ENCODE assay signal across 15 cellular contexts in the genomic region with DNA sequence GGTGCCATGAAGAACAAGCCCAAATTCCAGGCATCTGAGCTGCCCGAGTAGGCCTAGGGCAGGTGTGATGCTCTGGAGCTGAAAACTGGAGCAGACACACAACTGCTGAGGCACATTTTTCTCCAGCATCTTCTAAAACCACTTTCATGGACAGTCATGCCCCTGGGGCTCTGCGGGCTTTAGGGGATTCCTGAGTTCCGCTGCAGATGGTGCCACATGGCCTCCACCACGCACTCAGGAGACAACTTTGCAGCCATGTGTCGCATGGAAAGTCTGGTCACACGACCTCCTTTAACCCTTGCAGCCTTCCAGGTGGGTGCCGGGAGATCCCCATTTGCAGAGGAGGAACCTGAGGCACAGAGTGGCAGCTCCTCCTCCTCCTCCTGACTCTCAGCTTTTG.
A peak's percentile ranks its signal among the peaks of the same experiment; 100 is the strongest.
DNase-seq lines count a peak whose midpoint lies in the region; ATAC-seq and TF ChIP-seq lines count a peak whose summit lies in the region.
"Had no signal": no experiment of that assay in that cellular context is flagged by ENCODE, and none has a peak within 500 bp of the region (broad histone marks: within the 10 kb centered on the region; RNA-seq: fewer than 3 reads in every experiment).

No MANE protein-coding gene starts in this region.

- H3K4me3 ChIP-seq in breast epithelium (no peak overlapping the region), neural progenitor cell (no peak overlapping the region), smooth muscle cell (no peak overlapping the region)

- H3K36me3 ChIP-seq in breast epithelium, result no peaks in the 10 kb centered on the region
- no peaks in the 10 kb centered on the region for H3K36me3 ChIP-seq in neural progenitor cell
- H3K36me3 ChIP-seq in smooth muscle cell (ENCODE audit: low read depth), result no peaks in the 10 kb centered on the region

- H3K27me3 Mint-ChIP-seq in MCF 10A (ENCODE audit: insufficient read depth, unreplicated experiment) (no peaks in the 10 kb centered on the region), activated B cell treated with CpG ODN at 0.5 μM for 24 hours (no peaks in the 10 kb centered on the region), neural progenitor cell (ENCODE audit: insufficient read depth, low read depth) (no peaks in the 10 kb centered on the region), type B pancreatic cell (no peaks in the 10 kb centered on the region), mesothelial cell of epicardium (ENCODE audit: low read depth) (no peaks in the 10 kb centered on the region)
- H3K27me3 Mint-ChIP-seq: CD4-positive, alpha-beta T cell; IgD-negative memory B cell had no signal

- H4K20me1 ChIP-seq in neural progenitor cell (ENCODE audit: low read depth), result peaks cover 35% of the 10 kb centered on the region
- H4K20me1 ChIP-seq in smooth muscle cell (ENCODE audit: low read depth), result peaks cover 81% of the 10 kb centered on the region

- peak; percentile 25 for ATAC-seq in activated B cell treated with CpG ODN at 0.5 μM for 24 hours (ENCODE audit: low read depth)

- no peak overlapping the region for H3K4me2 ChIP-seq in neural progenitor cell
- H3K4me2 ChIP-seq in smooth muscle cell, result no peak overlapping the region

- H3K9me3 ChIP-seq in breast epithelium (no peaks in the 10 kb centered on the region), neural progenitor cell (ENCODE audit: low read depth) (no peaks in the 10 kb centered on the region), smooth muscle cell (replicated peaks; ENCODE audit: low read depth) (no peaks in the 10 kb centered on the region)

- H3K9ac ChIP-seq in neural progenitor cell, result no peak overlapping the region
- no peak overlapping the region for H3K9ac ChIP-seq in smooth muscle cell (ENCODE audit: low read depth)

- H3K4me3 Mint-ChIP-seq in MCF 10A (ENCODE audit: unreplicated experiment) (no peak overlapping the region), activated B cell treated with CpG ODN at 0.5 μM for 24 hours (no peak overlapping the region), neural progenitor cell (no peak overlapping the region), type B pancreatic cell (no peak overlapping the region), mesothelial cell of epicardium (no peak overlapping the region)
- H3K4me3 Mint-ChIP-seq: CD4-positive, alpha-beta T cell; H9; IgD-negative memory B cell had no signal

- peak overlapping the region; percentile 64 for H3K27ac Mint-ChIP-seq in MCF 10A (ENCODE audit: low read depth, unreplicated experiment)
- peak overlapping the region; percentile 63 for H3K27ac Mint-ChIP-seq in activated B cell treated with CpG ODN at 0.5 μM for 24 hours
- peak overlapping the region; percentile 42 for H3K27ac Mint-ChIP-seq in neural progenitor cell
- peak overlapping the region; percentile 67 for H3K27ac Mint-ChIP-seq in type B pancreatic cell
- no peak overlapping the region for H3K27ac Mint-ChIP-seq in mesothelial cell of epicardium
- H3K27ac Mint-ChIP-seq: CD4-positive, alpha-beta T cell had no signal

- H3K27ac ChIP-seq in breast epithelium, result no peak overlapping the region
- no peak overlapping the region for H3K27ac ChIP-seq in neural progenitor cell
- H3K27ac ChIP-seq in smooth muscle cell (ENCODE audit: low read depth), result no peak overlapping the region
- H3K27ac ChIP-seq: 22Rv1 had no signal

- no peak for TF ChIP-seq CTCF in MCF 10A (IDR thresholded peaks at IDR 0.05; ENCODE audit: unreplicated experiment)
- TF ChIP-seq CTCF in breast epithelium (IDR thresholded peaks at IDR 0.05), result no peak
- TF ChIP-seq CTCF in activated B cell treated with CpG ODN at 0.5 μM for 24 hours (IDR thresholded peaks at IDR 0.05), result no peak
- TF ChIP-seq CTCF in neural progenitor cell (IDR thresholded peaks at IDR 0.05), result no peak
- no peak for TF ChIP-seq CTCF in type B pancreatic cell (conservative IDR thresholded peaks at IDR 0.05)
- TF ChIP-seq CTCF in smooth muscle cell (IDR thresholded peaks at IDR 0.05; ENCODE audit: borderline replicate concordance, insufficient read depth, poor library complexity, severe bottlenecking), result no peak
- TF ChIP-seq CTCF in mesothelial cell of epicardium (IDR thresholded peaks at IDR 0.05; ENCODE audit: unreplicated experiment), result no peak

- H2AFZ ChIP-seq in neural progenitor cell (replicated peaks), result no peak overlapping the region
- no peak overlapping the region for H2AFZ ChIP-seq in smooth muscle cell (ENCODE audit: low read depth)

- DNase-seq in MCF 10A (ENCODE audit: unreplicated experiment) (no peak), breast epithelium (ENCODE audit: low spot score in 2 of 2) (no peak), activated B cell treated with CpG ODN at 0.5 μM for 24 hours (no peak), neural progenitor cell (ENCODE audit: low spot score) (no peak), type B pancreatic cell (ENCODE audit: extremely low spot score, unreplicated experiment) (no peak), activated gamma-delta T cell treated with Interleukin-2 at 50 U/mL for 16 hours (no peak), smooth muscle cell (lab: John Stamatoyannopoulos, UW; ENCODE audit: unreplicated experiment) (no peak), mesothelial cell of epicardium (ENCODE audit: low spot score in 2 of 2, unreplicated experiment in 2 of 2) (no peak)
- DNase-seq: C1 segment of cervical spinal cord; CD4-positive, alpha-beta T cell; DMS79; GOT3; H9 had no signal

- 97% methylated on average over 7 of the region's 7 CpGs for WGBS in smooth muscle cell (ENCODE audit: low lambda C conversion rate)

- H3K4me1 Mint-ChIP-seq in MCF 10A (ENCODE audit: insufficient read depth, unreplicated experiment), result peaks cover 4% of the 10 kb centered on the region
- H3K4me1 Mint-ChIP-seq in activated B cell treated with CpG ODN at 0.5 μM for 24 hours, result peaks cover 49% of the 10 kb centered on the region
- H3K4me1 Mint-ChIP-seq in neural progenitor cell, result peaks cover 34% of the 10 kb centered on the region
- H3K4me1 Mint-ChIP-seq in type B pancreatic cell (ENCODE audit: unreplicated experiment), result peaks cover 36% of the 10 kb centered on the region
- peaks cover 16% of the 10 kb centered on the region for H3K4me1 Mint-ChIP-seq in mesothelial cell of epicardium

- POLR2A ChIA-PET in MCF 10A (lab: Yijun Ruan, JAX), result no interaction called here
- POLR2A ChIA-PET in activated B cell treated with CpG ODN at 0.5 μM for 24 hours (lab: Charles Lee), result interaction anchor here (0.5 to 0.7 kb wide), 2 partner anchors 22 to 33 kb away, joined by 3 read pairs; no protein-coding TSS in a partner anchor

- H3K9me3 Mint-ChIP-seq in MCF 10A (ENCODE audit: unreplicated experiment) (no peaks in the 10 kb centered on the region), activated B cell treated with CpG ODN at 0.5 μM for 24 hours (no peaks in the 10 kb centered on the region), neural progenitor cell (no peaks in the 10 kb centered on the region), type B pancreatic cell (no peaks in the 10 kb centered on the region), mesothelial cell of epicardium (no peaks in the 10 kb centered on the region)
- H3K9me3 Mint-ChIP-seq: CD4-positive, alpha-beta T cell; H9; IgD-negative memory B cell had no signal

- intact Hi-C loops in MCF 10A (cut with micrococcal nuclease) (no loop called here), breast epithelium (cut with DNase I; ENCODE audit: low total_unique reads) (no loop called here), activated B cell treated with CpG ODN at 0.5 μM for 24 hours (cut with micrococcal nuclease) (no loop called here)

- no peaks in the 10 kb centered on the region for H3K27me3 ChIP-seq in breast epithelium
- no peaks in the 10 kb centered on the region for H3K27me3 ChIP-seq in neural progenitor cell
- no peaks in the 10 kb centered on the region for H3K27me3 ChIP-seq in smooth muscle cell (ENCODE audit: low read depth)

- H3K36me3 Mint-ChIP-seq in MCF 10A (ENCODE audit: insufficient read depth, unreplicated experiment), result peaks cover 22% of the 10 kb centered on the region
- peaks cover 55% of the 10 kb centered on the region for H3K36me3 Mint-ChIP-seq in activated B cell treated with CpG ODN at 0.5 μM for 24 hours (ENCODE audit: low read depth)
- H3K36me3 Mint-ChIP-seq in neural progenitor cell, result peaks cover 16% of the 10 kb centered on the region
- peaks cover 12% of the 10 kb centered on the region for H3K36me3 Mint-ChIP-seq in type B pancreatic cell
- peaks cover 3% of the 10 kb centered on the region for H3K36me3 Mint-ChIP-seq in mesothelial cell of epicardium

- CTCF ChIA-PET in MCF 10A (lab: Yijun Ruan, JAX), result no interaction called here
- CTCF ChIA-PET in activated B cell treated with CpG ODN at 0.5 μM for 24 hours (lab: Charles Lee), result no interaction called here

- H3K79me2 ChIP-seq in neural progenitor cell (ENCODE audit: low read depth) (peaks cover 7% of the 10 kb centered on the region), smooth muscle cell (ENCODE audit: low read depth) (peaks cover 61% of the 10 kb centered on the region)

- BruUV-seq in MCF 10A (replicated peaks; lab: Mats Ljungman, UMichigan), result no TSS peak

- no peak for TF ChIP-seq POLR2A in breast epithelium (IDR thresholded peaks at IDR 0.05)

- H3K4me1 ChIP-seq in breast epithelium (no peaks in the 10 kb centered on the region), neural progenitor cell (peaks cover 8% of the 10 kb centered on the region), smooth muscle cell (ENCODE audit: low read depth) (no peaks in the 10 kb centered on the region)

- H3F3A ChIP-seq in neural progenitor cell (ENCODE audit: low read depth) (no peaks in the 10 kb centered on the region), smooth muscle cell (ENCODE audit: low read depth) (no peaks in the 10 kb centered on the region)
